Comparison of ENCODE assay signal across 1 cellular context in the genomic region with DNA sequence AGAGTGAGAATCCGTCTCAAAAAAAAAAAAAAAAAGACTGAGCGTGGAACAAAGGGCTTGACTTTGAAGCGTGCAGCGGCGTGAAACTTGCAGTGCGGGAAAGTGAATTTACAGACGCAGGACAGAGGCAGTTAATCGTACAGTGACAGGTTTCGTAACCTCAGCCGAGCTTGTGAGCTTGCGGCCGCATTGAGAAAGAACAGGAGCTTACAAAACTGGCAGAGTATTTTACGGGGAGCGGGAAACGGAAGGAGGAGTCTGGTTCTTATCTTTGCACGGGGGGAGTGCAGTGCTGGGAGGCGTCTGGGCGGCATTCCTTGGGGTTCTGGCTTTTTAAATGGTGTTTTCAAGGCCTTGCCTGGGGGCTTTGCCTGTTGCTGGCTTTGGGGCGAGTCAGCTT.
A peak's percentile ranks its signal among the peaks of the same experiment; 100 is the strongest.
TF ChIP-seq lines count a peak whose summit lies in the region.

No MANE protein-coding gene starts in this region.

TF ChIP-seq in HepG2, 621 proteins besides CTCF, POLR2A, EP300 and RAD21 (continued from another document and continues in another):
- TF ChIP-seq ZNF792 (CRISPR knock-in tag; IDR thresholded peaks at IDR 0.05) (peak; percentile 28; the same call in 1 of the 2 replicates), SOX5 (CRISPR knock-in tag; IDR thresholded peaks at IDR 0.05; ENCODE audit: borderline replicate concordance) (0 out of 2 replicates have a peak, but pooled peaks have one; percentile 19), SP5 (CRISPR knock-in tag; IDR thresholded peaks at IDR 0.05; ENCODE audit: borderline replicate concordance, low read depth) (peak; percentile 39; the same call in 1 of the 2 replicates), SOX13 (IDR thresholded peaks at IDR 0.05) (no peak), SOX13 (CRISPR knock-in tag; conservative IDR thresholded peaks at IDR 0.05 in 1 of 2, IDR thresholded peaks at IDR 0.05 in 1 of 2) (peak in 1 of 2 experiments; percentile 30; a peak in 1 of 4 replicates), ZBTB38 (CRISPR knock-in tag; IDR thresholded peaks at IDR 0.05) (peak; percentile 59), TBX2 (CRISPR knock-in tag; IDR thresholded peaks at IDR 0.05; ENCODE audit: borderline replicate concordance) (peak; percentile 49; the same call in 1 of the 2 replicates), IRF2 (CRISPR knock-in tag; IDR thresholded peaks at IDR 0.05) (no peak), ZFP1 (CRISPR knock-in tag; IDR thresholded peaks at IDR 0.05) (no peak), RARA (CRISPR knock-in tag; IDR thresholded peaks at IDR 0.05) (peak; percentile 31; the same call in 1 of the 2 replicates), ELF3 (CRISPR knock-in tag; IDR thresholded peaks at IDR 0.05) (0 out of 2 replicates have a peak, but pooled peaks have one; percentile 43), ETV5 (CRISPR knock-in tag; IDR thresholded peaks at IDR 0.05; ENCODE audit: borderline replicate concordance) (peak; percentile 31; the same call in 1 of the 2 replicates), ZNF619 (CRISPR knock-in tag; IDR thresholded peaks at IDR 0.05) (no peak), ZNF570 (CRISPR knock-in tag; IDR thresholded peaks at IDR 0.05; ENCODE audit: borderline replicate concordance) (no peak), THAP11 (CRISPR knock-in tag; IDR thresholded peaks at IDR 0.05) (0 out of 2 replicates have a peak, but pooled peaks have one; percentile 25), ZNF331 (CRISPR knock-in tag; IDR thresholded peaks at IDR 0.05) (0 out of 2 replicates have a peak, but pooled peaks have one; percentile 22), ZNF569 (CRISPR knock-in tag; IDR thresholded peaks at IDR 0.05; ENCODE audit: borderline replicate concordance) (no peak), SP4 (CRISPR knock-in tag; IDR thresholded peaks at IDR 0.05) (no peak), GATAD2A (CRISPR knock-in tag; IDR thresholded peaks at IDR 0.05) (peak; percentile 60), ZNF337 (CRISPR knock-in tag; IDR thresholded peaks at IDR 0.05; ENCODE audit: borderline replicate concordance, low read depth) (no peak), ERF (CRISPR knock-in tag; IDR thresholded peaks at IDR 0.05) (0 out of 2 replicates have a peak, but pooled peaks have one; percentile 30), SALL1 (CRISPR knock-in tag; IDR thresholded peaks at IDR 0.05) (no peak), HOXA3 (CRISPR knock-in tag; IDR thresholded peaks at IDR 0.05) (peak; percentile 9; the same call in 1 of the 2 replicates), ZSCAN31 (CRISPR knock-in tag; IDR thresholded peaks at IDR 0.05; ENCODE audit: low read depth) (no peak), TCF7 (IDR thresholded peaks at IDR 0.05; ENCODE audit: low read depth) (peak; percentile 29; the same call in 1 of the 2 replicates)
- TF ChIP-seq, protein P1, sequence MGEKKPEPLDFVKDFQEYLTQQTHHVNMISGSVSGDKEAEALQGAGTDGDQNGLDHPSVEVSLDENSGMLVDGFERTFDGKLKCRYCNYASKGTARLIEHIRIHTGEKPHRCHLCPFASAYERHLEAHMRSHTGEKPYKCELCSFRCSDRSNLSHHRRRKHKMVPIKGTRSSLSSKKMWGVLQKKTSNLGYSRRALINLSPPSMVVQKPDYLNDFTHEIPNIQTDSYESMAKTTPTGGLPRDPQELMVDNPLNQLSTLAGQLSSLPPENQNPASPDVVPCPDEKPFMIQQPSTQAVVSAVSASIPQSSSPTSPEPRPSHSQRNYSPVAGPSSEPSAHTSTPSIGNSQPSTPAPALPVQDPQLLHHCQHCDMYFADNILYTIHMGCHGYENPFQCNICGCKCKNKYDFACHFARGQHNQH (CRISPR knock-in tag; IDR thresholded peaks at IDR 0.05), result 0 out of 2 replicates have a peak, but pooled peaks have one; percentile 51
- TF ChIP-seq, protein P2, sequence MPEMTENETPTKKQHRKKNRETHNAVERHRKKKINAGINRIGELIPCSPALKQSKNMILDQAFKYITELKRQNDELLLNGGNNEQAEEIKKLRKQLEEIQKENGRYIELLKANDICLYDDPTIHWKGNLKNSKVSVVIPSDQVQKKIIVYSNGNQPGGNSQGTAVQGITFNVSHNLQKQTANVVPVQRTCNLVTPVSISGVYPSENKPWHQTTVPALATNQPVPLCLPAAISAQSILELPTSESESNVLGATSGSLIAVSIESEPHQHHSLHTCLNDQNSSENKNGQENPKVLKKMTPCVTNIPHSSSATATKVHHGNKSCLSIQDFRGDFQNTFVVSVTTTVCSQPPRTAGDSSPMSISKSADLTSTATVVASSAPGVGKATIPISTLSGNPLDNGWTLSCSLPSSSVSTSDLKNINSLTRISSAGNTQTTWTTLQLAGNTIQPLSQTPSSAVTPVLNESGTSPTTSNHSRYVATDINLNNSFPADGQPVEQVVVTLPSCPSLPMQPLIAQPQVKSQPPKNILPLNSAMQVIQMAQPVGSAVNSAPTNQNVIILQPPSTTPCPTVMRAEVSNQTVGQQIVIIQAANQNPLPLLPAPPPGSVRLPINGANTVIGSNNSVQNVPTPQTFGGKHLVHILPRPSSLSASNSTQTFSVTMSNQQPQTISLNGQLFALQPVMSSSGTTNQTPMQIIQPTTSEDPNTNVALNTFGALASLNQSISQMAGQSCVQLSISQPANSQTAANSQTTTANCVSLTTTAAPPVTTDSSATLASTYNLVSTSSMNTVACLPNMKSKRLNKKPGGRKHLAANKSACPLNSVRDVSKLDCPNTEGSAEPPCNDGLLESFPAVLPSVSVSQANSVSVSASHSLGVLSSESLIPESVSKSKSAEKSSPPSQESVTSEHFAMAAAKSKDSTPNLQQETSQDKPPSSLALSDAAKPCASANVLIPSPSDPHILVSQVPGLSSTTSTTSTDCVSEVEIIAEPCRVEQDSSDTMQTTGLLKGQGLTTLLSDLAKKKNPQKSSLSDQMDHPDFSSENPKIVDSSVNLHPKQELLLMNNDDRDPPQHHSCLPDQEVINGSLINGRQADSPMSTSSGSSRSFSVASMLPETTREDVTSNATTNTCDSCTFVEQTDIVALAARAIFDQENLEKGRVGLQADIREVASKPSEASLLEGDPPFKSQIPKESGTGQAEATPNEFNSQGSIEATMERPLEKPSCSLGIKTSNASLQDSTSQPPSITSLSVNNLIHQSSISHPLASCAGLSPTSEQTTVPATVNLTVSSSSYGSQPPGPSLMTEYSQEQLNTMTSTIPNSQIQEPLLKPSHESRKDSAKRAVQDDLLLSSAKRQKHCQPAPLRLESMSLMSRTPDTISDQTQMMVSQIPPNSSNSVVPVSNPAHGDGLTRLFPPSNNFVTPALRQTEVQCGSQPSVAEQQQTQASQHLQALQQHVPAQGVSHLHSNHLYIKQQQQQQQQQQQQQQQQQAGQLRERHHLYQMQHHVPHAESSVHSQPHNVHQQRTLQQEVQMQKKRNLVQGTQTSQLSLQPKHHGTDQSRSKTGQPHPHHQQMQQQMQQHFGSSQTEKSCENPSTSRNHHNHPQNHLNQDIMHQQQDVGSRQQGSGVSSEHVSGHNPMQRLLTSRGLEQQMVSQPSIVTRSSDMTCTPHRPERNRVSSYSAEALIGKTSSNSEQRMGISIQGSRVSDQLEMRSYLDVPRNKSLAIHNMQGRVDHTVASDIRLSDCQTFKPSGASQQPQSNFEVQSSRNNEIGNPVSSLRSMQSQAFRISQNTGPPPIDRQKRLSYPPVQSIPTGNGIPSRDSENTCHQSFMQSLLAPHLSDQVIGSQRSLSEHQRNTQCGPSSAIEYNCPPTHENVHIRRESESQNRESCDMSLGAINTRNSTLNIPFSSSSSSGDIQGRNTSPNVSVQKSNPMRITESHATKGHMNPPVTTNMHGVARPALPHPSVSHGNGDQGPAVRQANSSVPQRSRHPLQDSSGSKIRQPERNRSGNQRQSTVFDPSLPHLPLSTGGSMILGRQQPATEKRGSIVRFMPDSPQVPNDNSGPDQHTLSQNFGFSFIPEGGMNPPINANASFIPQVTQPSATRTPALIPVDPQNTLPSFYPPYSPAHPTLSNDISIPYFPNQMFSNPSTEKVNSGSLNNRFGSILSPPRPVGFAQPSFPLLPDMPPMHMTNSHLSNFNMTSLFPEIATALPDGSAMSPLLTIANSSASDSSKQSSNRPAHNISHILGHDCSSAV (CRISPR knock-in tag; IDR thresholded peaks at IDR 0.05; ENCODE audit: borderline replicate concordance), result no peak
- TF ChIP-seq, protein P3, sequence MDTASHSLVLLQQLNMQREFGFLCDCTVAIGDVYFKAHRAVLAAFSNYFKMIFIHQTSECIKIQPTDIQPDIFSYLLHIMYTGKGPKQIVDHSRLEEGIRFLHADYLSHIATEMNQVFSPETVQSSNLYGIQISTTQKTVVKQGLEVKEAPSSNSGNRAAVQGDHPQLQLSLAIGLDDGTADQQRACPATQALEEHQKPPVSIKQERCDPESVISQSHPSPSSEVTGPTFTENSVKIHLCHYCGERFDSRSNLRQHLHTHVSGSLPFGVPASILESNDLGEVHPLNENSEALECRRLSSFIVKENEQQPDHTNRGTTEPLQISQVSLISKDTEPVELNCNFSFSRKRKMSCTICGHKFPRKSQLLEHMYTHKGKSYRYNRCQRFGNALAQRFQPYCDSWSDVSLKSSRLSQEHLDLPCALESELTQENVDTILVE (CRISPR knock-in tag; IDR thresholded peaks at IDR 0.05), result 0 out of 2 replicates have a peak, but pooled peaks have one; percentile 43
- TF ChIP-seq, protein P4, sequence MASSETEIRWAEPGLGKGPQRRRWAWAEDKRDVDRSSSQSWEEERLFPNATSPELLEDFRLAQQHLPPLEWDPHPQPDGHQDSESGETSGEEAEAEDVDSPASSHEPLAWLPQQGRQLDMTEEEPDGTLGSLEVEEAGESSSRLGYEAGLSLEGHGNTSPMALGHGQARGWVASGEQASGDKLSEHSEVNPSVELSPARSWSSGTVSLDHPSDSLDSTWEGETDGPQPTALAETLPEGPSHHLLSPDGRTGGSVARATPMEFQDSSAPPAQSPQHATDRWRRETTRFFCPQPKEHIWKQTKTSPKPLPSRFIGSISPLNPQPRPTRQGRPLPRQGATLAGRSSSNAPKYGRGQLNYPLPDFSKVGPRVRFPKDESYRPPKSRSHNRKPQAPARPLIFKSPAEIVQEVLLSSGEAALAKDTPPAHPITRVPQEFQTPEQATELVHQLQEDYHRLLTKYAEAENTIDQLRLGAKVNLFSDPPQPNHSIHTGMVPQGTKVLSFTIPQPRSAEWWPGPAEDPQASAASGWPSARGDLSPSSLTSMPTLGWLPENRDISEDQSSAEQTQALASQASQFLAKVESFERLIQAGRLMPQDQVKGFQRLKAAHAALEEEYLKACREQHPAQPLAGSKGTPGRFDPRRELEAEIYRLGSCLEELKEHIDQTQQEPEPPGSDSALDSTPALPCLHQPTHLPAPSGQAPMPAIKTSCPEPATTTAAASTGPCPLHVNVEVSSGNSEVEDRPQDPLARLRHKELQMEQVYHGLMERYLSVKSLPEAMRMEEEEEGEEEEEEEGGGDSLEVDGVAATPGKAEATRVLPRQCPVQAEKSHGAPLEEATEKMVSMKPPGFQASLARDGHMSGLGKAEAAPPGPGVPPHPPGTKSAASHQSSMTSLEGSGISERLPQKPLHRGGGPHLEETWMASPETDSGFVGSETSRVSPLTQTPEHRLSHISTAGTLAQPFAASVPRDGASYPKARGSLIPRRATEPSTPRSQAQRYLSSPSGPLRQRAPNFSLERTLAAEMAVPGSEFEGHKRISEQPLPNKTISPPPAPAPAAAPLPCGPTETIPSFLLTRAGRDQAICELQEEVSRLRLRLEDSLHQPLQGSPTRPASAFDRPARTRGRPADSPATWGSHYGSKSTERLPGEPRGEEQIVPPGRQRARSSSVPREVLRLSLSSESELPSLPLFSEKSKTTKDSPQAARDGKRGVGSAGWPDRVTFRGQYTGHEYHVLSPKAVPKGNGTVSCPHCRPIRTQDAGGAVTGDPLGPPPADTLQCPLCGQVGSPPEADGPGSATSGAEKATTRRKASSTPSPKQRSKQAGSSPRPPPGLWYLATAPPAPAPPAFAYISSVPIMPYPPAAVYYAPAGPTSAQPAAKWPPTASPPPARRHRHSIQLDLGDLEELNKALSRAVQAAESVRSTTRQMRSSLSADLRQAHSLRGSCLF (CRISPR knock-in tag; IDR thresholded peaks at IDR 0.05; ENCODE audit: borderline replicate concordance), result no peak
- TF ChIP-seq, protein P5, sequence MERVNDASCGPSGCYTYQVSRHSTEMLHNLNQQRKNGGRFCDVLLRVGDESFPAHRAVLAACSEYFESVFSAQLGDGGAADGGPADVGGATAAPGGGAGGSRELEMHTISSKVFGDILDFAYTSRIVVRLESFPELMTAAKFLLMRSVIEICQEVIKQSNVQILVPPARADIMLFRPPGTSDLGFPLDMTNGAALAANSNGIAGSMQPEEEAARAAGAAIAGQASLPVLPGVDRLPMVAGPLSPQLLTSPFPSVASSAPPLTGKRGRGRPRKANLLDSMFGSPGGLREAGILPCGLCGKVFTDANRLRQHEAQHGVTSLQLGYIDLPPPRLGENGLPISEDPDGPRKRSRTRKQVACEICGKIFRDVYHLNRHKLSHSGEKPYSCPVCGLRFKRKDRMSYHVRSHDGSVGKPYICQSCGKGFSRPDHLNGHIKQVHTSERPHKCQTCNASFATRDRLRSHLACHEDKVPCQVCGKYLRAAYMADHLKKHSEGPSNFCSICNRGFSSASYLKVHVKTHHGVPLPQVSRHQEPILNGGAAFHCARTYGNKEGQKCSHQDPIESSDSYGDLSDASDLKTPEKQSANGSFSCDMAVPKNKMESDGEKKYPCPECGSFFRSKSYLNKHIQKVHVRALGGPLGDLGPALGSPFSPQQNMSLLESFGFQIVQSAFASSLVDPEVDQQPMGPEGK (CRISPR knock-in tag; IDR thresholded peaks at IDR 0.05), result peak; percentile 92
- TF ChIP-seq, protein P6, sequence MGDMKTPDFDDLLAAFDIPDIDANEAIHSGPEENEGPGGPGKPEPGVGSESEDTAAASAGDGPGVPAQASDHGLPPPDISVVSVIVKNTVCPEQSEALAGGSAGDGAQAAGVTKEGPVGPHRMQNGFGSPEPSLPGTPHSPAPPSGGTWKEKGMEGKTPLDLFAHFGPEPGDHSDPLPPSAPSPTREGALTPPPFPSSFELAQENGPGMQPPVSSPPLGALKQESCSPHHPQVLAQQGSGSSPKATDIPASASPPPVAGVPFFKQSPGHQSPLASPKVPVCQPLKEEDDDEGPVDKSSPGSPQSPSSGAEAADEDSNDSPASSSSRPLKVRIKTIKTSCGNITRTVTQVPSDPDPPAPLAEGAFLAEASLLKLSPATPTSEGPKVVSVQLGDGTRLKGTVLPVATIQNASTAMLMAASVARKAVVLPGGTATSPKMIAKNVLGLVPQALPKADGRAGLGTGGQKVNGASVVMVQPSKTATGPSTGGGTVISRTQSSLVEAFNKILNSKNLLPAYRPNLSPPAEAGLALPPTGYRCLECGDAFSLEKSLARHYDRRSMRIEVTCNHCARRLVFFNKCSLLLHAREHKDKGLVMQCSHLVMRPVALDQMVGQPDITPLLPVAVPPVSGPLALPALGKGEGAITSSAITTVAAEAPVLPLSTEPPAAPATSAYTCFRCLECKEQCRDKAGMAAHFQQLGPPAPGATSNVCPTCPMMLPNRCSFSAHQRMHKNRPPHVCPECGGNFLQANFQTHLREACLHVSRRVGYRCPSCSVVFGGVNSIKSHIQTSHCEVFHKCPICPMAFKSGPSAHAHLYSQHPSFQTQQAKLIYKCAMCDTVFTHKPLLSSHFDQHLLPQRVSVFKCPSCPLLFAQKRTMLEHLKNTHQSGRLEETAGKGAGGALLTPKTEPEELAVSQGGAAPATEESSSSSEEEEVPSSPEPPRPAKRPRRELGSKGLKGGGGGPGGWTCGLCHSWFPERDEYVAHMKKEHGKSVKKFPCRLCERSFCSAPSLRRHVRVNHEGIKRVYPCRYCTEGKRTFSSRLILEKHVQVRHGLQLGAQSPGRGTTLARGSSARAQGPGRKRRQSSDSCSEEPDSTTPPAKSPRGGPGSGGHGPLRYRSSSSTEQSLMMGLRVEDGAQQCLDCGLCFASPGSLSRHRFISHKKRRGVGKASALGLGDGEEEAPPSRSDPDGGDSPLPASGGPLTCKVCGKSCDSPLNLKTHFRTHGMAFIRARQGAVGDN (CRISPR knock-in tag; IDR thresholded peaks at IDR 0.05), result peak; percentile 27; the same call in 1 of the 2 replicates
